Comparison of ENCODE assay signal across 13 cellular contexts in genomic region chr7:131196808-131197207, GRCh38.
DNase-seq lines count a peak whose midpoint lies in the region; ATAC-seq and TF ChIP-seq lines count a peak whose summit lies in the region.
"Had no signal": no experiment of that assay in that cellular context is flagged by ENCODE, and none has a peak within 500 bp of the region (broad histone marks: within the 10 kb centered on the region; RNA-seq: fewer than 3 reads in every experiment).

No MANE protein-coding gene starts in this region.

- no peak overlapping the region for H3K14ac ChIP-seq in mesenchymal stem cell (ENCODE audit: low read length in 2 of 2)

- no peaks in the 10 kb centered on the region for H3K9me3 ChIP-seq in mesenchymal stem cell (ENCODE audit: control insufficient read depth, low read length)

- no peak overlapping the region for H3K4me3 ChIP-seq in mesenchymal stem cell (ENCODE audit: insufficient read depth in 1 of 2, low read depth in 1 of 2, low read length in 2 of 2)

- 36% methylated on average over 4 of the region's 4 CpGs for WGBS in mesenchymal stem cell

- no peak overlapping the region for H3K9ac ChIP-seq in mesenchymal stem cell (ENCODE audit: low read length)

- H2BK15ac ChIP-seq in mesenchymal stem cell (ENCODE audit: low read depth, poor library complexity, severe bottlenecking) = no peak overlapping the region

- no peak overlapping the region for H3K4me2 ChIP-seq in mesenchymal stem cell (ENCODE audit: low read length, poor library complexity, severe bottlenecking)

- CTCF ChIA-PET in RWPE1 (lab: Yijun Ruan, JAX) = interaction anchor here (0.6 to 0.9 kb wide), 2 partner anchors 41 to 256 kb away, joined by 4 to 5 read pairs; no protein-coding TSS in a partner anchor

- H3K79me1 ChIP-seq in mesenchymal stem cell (replicated peaks; ENCODE audit: low read length, poor library complexity, severe bottlenecking) = no peaks in the 10 kb centered on the region

- H3K4me1 ChIP-seq in mesenchymal stem cell (ENCODE audit: control insufficient read depth, insufficient read depth, low read depth, low read length) = peaks cover 9% of the 10 kb centered on the region

- H3K27ac ChIP-seq in mesenchymal stem cell (ENCODE audit: low read length, poor library complexity, severe bottlenecking) = no peak overlapping the region
- no peak overlapping the region for H3K27ac ChIP-seq in RWPE1

- TF ChIP-seq CTCF in RWPE1 (conservative IDR thresholded peaks at IDR 0.05; ENCODE audit: low read depth) = no peak

- no peak overlapping the region for H3K23ac ChIP-seq in mesenchymal stem cell (ENCODE audit: low read length in 2 of 2)

- H2BK5ac ChIP-seq in mesenchymal stem cell (ENCODE audit: low read depth, low read length, poor library complexity, severe bottlenecking) = no peak overlapping the region

- no peaks in the 10 kb centered on the region for H3K36me3 ChIP-seq in mesenchymal stem cell (ENCODE audit: control insufficient read depth in 1 of 2, insufficient read depth in 2 of 2, low read depth in 1 of 2, low read length in 2 of 2)

- no peak overlapping the region for H3K18ac ChIP-seq in mesenchymal stem cell (ENCODE audit: low read depth in 1 of 2, low read length in 2 of 2)

- POLR2A ChIA-PET in RWPE1 (lab: Yijun Ruan, JAX; ENCODE audit: low non-redundant PET) = no interaction called here

- peak; percentile 41 for DNase-seq in COR-L47 (lab: John Stamatoyannopoulos, UW)
- DNase-seq in NCI-H1930 (lab: John Stamatoyannopoulos, UW) = peak; percentile 86 to 97
- peak; percentile 44 for DNase-seq in dermis blood vessel endothelial cell
- peak; percentile 57 for DNase-seq in mesenchymal stem cell
- DNase-seq in GM19238 (ENCODE audit: insufficient read length, low spot score) = no peak
- DNase-seq in NCI-H446 treated with DMSO at 0.1 percent for 48 hours (lab: John Stamatoyannopoulos, UW) = no peak
- DNase-seq in RWPE1 (ENCODE audit: low spot score) = no peak
- DNase-seq: activated CD4-positive, alpha-beta T cell treated with anti-CD3 and anti-CD28 coated beads for 4 hours; activated gamma-delta T cell treated with Interleukin-2 at 50 U/mL for 16 hours; CD8-positive, alpha-beta T cell; MM.1S; NCI-H524 treated with DMSO at 0.1 percent for 48 hours had no signal

- no peak overlapping the region for H4K91ac ChIP-seq in mesenchymal stem cell (ENCODE audit: low read length)

- no peaks in the 10 kb centered on the region for H3K27me3 ChIP-seq in mesenchymal stem cell (ENCODE audit: control insufficient read depth in 1 of 2, insufficient read depth in 1 of 2, low read length in 2 of 2)

- ATAC-seq in GM18519 (IDR thresholded peaks at IDR 0.05; ENCODE audit: low FRiP score, unreplicated experiment) = no peak
- ATAC-seq: CD8-positive, alpha-beta T cell had no signal

- H2AK5ac ChIP-seq in mesenchymal stem cell (ENCODE audit: low read length, severe bottlenecking) = no peak overlapping the region

- H2BK120ac ChIP-seq in mesenchymal stem cell (ENCODE audit: low read depth, low read length) = no peak overlapping the region

- H4K8ac ChIP-seq in mesenchymal stem cell (ENCODE audit: low read length) = no peak overlapping the region

- no peak overlapping the region for H2AFZ ChIP-seq in mesenchymal stem cell (ENCODE audit: low read depth, low read length)

- H2BK12ac ChIP-seq in mesenchymal stem cell (ENCODE audit: low read length in 2 of 2) = no peak overlapping the region

- no peak overlapping the region for H3K4ac ChIP-seq in mesenchymal stem cell (ENCODE audit: low read depth in 1 of 2, low read length in 2 of 2)

Comparison
In these comparisons a context has a peak if more than half of its experiments do, and no peak if none do; other contexts are left out.
1. DNase-seq: peak in COR-L47 (single experiment), NCI-H1930 (2 of 2), dermis blood vessel endothelial cell (single experiment) and mesenchymal stem cell (single experiment); none in GM19238 (single experiment), NCI-H446 treated with DMSO at 0.1 percent for 48 hours (single experiment) and RWPE1 (single experiment).